In the genomic region with DNA sequence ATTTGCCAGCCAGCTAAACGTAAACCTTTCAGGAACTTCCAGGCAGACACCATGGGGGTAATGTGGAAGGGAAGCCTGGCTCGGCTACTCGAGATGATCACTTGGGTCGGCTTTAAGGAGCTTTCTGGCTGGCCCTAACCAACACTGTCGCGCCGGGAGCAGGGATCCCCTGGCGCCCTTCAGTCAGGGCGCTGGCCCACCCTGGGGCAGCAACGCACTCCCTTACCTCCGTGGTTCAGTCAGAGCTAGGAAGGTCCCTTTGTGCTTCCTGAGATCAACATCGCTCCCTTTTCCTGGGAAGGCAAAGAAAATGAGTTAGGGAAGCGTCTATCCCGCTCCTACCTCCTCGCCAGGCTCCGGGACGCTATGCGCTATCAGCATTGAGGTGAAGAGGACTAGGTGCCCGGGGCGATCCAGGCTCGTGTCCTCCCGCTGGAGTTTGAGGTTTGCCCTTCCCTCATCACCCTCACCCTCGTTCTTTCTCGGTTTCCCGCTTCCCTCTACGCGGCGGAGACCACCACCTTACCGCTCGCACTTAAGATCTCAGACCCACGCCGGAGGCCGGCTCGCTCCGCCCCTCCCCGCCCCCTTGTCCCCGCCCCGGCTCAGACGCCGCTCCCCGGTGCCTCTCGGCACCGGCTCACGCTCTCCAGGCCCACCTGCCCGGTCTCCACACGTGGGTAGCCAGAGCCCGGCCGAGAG, we compare ENCODE assay signal across 1 cellular context.
TF ChIP-seq lines count a peak whose summit lies in the region.

No MANE protein-coding gene starts in this region.

TF ChIP-seq in HEK293, 187 proteins besides CTCF, POLR2A, EP300 and RAD21 (continued from another document):
- no peak for TF ChIP-seq ZNF19 (tag by site-specific recombination; IDR thresholded peaks at IDR 0.05; ENCODE audit: low read depth)
- TF ChIP-seq, protein P1, sequence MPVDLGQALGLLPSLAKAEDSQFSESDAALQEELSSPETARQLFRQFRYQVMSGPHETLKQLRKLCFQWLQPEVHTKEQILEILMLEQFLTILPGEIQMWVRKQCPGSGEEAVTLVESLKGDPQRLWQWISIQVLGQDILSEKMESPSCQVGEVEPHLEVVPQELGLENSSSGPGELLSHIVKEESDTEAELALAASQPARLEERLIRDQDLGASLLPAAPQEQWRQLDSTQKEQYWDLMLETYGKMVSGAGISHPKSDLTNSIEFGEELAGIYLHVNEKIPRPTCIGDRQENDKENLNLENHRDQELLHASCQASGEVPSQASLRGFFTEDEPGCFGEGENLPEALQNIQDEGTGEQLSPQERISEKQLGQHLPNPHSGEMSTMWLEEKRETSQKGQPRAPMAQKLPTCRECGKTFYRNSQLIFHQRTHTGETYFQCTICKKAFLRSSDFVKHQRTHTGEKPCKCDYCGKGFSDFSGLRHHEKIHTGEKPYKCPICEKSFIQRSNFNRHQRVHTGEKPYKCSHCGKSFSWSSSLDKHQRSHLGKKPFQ (tag by site-specific recombination; IDR thresholded peaks at IDR 0.05) = no peak
- 0 out of 2 replicates have a peak, but pooled peaks have one; percentile 37 for TF ChIP-seq IKZF3 (tag by site-specific recombination; IDR thresholded peaks at IDR 0.05)
